Comparison of ENCODE assay signal across 11 cellular contexts in the genomic region with DNA sequence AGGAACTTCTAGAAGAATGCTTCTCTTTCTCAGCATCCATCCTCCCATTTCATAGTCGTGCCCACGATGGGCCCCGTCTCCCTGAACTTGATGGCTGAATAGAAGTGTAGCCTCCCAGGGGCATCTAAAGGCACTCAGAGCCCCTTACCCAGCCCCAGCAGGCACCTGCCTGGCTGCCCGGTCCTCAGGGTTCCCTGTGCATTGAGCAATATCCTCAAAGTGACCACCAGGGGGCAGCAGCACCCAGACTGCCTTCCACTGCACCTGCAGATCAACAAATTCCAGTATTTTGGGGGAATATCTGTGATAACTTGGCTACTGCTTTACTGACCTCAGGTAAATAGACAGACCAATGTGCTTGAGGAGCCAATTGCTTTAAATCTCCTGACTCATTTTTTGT. TPM values are rescaled to one million over a fixed set of nuclear protein-coding genes. Genes with fewer than 3 reads are reported as not detected.
"Had no signal": no experiment of that assay in that cellular context is flagged by ENCODE, and none has a peak within 500 bp of the region (broad histone marks: within the 10 kb centered on the region; RNA-seq: fewer than 3 reads in every experiment).

No MANE protein-coding gene starts in this region.

RNA-seq across cellular contexts. Expression of gene SMIM34, which starts 19.7 kb away (rescaled TPM):
- total RNA-seq: activated naive CD8-positive, alpha-beta T cell treated with anti-CD3 and anti-CD28 coated beads, Interleukin-2, amount 10 ng/mL, durations not matched to agents 7 days and 5 days; endodermal cell; fibroblast of villous mesenchyme; mammary epithelial cell; sigmoid colon; smooth muscle cell; thyroid gland; ureter had no signal
- polyA plus RNA-seq: heart left ventricle, mammary epithelial cell, neural cell, sigmoid colon, SK-N-SH, smooth muscle cell had no signal
